ENCODE assay signal across 27 cellular contexts in the genomic region with DNA sequence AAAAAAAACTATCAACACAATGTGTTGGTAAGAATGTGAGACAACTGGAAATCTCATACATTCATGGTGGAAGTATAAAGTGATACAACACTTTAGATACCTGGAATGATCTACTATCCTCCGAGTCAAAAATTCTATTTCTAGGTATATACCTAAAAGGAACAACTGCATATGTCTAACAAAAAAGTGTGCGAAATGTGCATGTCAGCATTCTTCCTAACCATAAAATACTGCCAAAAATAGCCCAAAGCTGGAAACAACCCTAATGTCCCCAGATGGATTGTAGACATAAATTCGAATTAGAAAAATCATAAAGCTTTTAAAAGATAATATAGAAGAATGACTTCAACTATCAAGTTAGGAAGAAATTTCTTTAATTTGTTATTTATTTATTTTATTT. TPM values are rescaled to one million over a fixed set of nuclear protein-coding genes. Genes with fewer than 3 reads are reported as not detected.
DNase-seq lines count a peak whose midpoint lies in the region; ATAC-seq, FAIRE-seq and TF ChIP-seq lines count a peak whose summit lies in the region.
"Had no signal": no experiment of that assay in that cellular context is flagged by ENCODE, and none has a peak within 500 bp of the region (broad histone marks: within the 10 kb centered on the region; RNA-seq: fewer than 3 reads in every experiment).

No MANE protein-coding gene starts in this region.

- TF ChIP-seq EP300 in HepG2 (IDR thresholded peaks at IDR 0.05; ENCODE audit: low read depth in 2 of 2, low read length in 2 of 2) (no peak), HepG2 (CRISPR knock-in tag; IDR thresholded peaks at IDR 0.05; ENCODE audit: borderline replicate concordance) (no peak), K562 (IDR thresholded peaks at IDR 0.05; ENCODE audit: low read length) (no peak)

- peaks cover 13 to 18% (median 16%) of the 10 kb centered on the region in 3 donors for H3K9me3 Mint-ChIP-seq in T-cell

- intact Hi-C loops in HepG2 (cut with micrococcal nuclease; ENCODE audit: unreplicated experiment) (no loop called here), right lobe of liver (cut with DNase I) (no loop called here), K562 (cut with micrococcal nuclease) (no loop called here)

- H3K79me2 ChIP-seq in HepG2 (ENCODE audit: insufficient read depth, low read length): no peaks in the 10 kb centered on the region
- no peaks in the 10 kb centered on the region for H3K79me2 ChIP-seq in K562 (ENCODE audit: control insufficient read depth, insufficient read depth, low read length)

- CTCF ChIA-PET in HepG2 (lab: Yijun Ruan, JAX; ENCODE audit: low intra/inter-chr PET ratio, low total read pairs) (no interaction called here), K562 (lab: Yijun Ruan, JAX; ENCODE audit: low intra/inter-chr PET ratio) (no interaction called here), T-cell (lab: Charles Lee) (no interaction called here)

- H2AFZ ChIP-seq in HepG2 (ENCODE audit: low read length) (no peak overlapping the region), K562 (ENCODE audit: low read depth, low read length) (no peak overlapping the region)

- TF ChIP-seq CTCF in HepG2 (CRISPR knock-in tag; IDR thresholded peaks at IDR 0.05) (no peak), right lobe of liver (IDR thresholded peaks at IDR 0.05) (no peak), K562 (IDR thresholded peaks at IDR 0.05 in 2 of 3, conservative IDR thresholded peaks at IDR 0.05 in 1 of 3; ENCODE audit: insufficient read depth in 2 of 3, low read depth in 1 of 3, low read length in 3 of 3) (no peak)

- WGBS in HepG2 (ENCODE audit: low lambda C conversion rate): 15% methylated on average over 3 of the region's 3 CpGs
- 59% methylated on average over 3 of the region's 3 CpGs for WGBS in right lobe of liver (ENCODE audit: insufficient coverage, low coverage, low lambda C conversion rate, missing lambda C conversion rate)
- 2% methylated on average over 3 of the region's 3 CpGs for WGBS in K562 (ENCODE audit: insufficient coverage, low coverage, missing lambda C conversion rate)

- no peak for ATAC-seq in HepG2
- ATAC-seq in right lobe of liver: no peak
- ATAC-seq in K562: no peak
- no peak for ATAC-seq in HG03571 (IDR thresholded peaks at IDR 0.05; ENCODE audit: unreplicated experiment)
- ATAC-seq in T-cell (replicated peaks in 1 of 4): no peak
- ATAC-seq: GM12878 had no signal

- H3K27ac ChIP-seq in HepG2 (ENCODE audit: extremely low read length, insufficient read depth, low read length): no peak overlapping the region
- no peak overlapping the region for H3K27ac ChIP-seq in right lobe of liver
- H3K27ac ChIP-seq in K562 (ENCODE audit: extremely low read depth, low read depth, low read length): no peak overlapping the region
- H3K27ac ChIP-seq: 22Rv1, BLaER1 had no signal

- no peak overlapping the region for H3K4me3 ChIP-seq in HepG2 (replicated peaks in 1 of 3; ENCODE audit: insufficient read depth in 1 of 3, low read depth in 2 of 3, low read length in 3 of 3)
- H3K4me3 ChIP-seq in right lobe of liver: no peak overlapping the region
- H3K4me3 ChIP-seq in K562: no peak overlapping the region
- H3K4me3 ChIP-seq: BLaER1, GM12878 had no signal

- peaks cover 3% of the 10 kb centered on the region for H3K36me3 Mint-ChIP-seq in T-cell
- H3K36me3 Mint-ChIP-seq: CD14-positive monocyte; CD4-positive, CD25-positive, alpha-beta regulatory T cell; CD8-positive, alpha-beta memory T cell had no signal

- in situ Hi-C loops in HepG2 (cut with HindIII; ENCODE audit: extremely low pct_ligation_motif_present, low pct_unique_long_range_greater_than_20kb): no loop called here
- in situ Hi-C loops in K562 (cut with MboI): no loop called here

- H3K9ac ChIP-seq in HepG2 (ENCODE audit: insufficient read depth, low read depth, low read length) (no peak overlapping the region), K562 (ENCODE audit: insufficient read depth in 1 of 2, low read depth in 2 of 2, low read length in 2 of 2) (no peak overlapping the region)
- H3K9ac ChIP-seq: BLaER1 had no signal

- POLR2A ChIA-PET in HepG2 (lab: Yijun Ruan, JAX) (no interaction called here), K562 (lab: Yijun Ruan, JAX) (no interaction called here), T-cell (lab: Charles Lee) (interaction anchor here in 1 of 2 donors (0.6 kb wide), 1 partner anchor 1238 kb away, joined by 5 read pairs; no protein-coding TSS in a partner anchor)

- no peak for DNase-seq in HepG2 (ENCODE audit: low spot score)
- no peak for DNase-seq in right lobe of liver
- DNase-seq in K562 (ENCODE audit: extremely low read depth in 1 of 4, low spot score in 3 of 4): no peak
- no peak for DNase-seq in T-cell
- DNase-seq: ACHN; BE2C; C1 segment of cervical spinal cord; CD4-positive, alpha-beta memory T cell; CD4-positive, CD25-positive, alpha-beta regulatory T cell; CD8-positive, alpha-beta memory T cell; COR-L47; DMS 273 treated with DMSO at 0.1 percent for 48 hours; DMS153; DMS53; DMS79; DND-41; EL; GDM1 had no signal

- TF ChIP-seq POLR2A in HepG2 (IDR thresholded peaks at IDR 0.05; ENCODE audit: insufficient read depth in 1 of 2, low read depth in 2 of 2, low read length in 2 of 2) (no peak), right lobe of liver (IDR thresholded peaks at IDR 0.05) (no peak), K562 (conservative IDR thresholded peaks at IDR 0.05) (no peak)

- no peak for TF ChIP-seq RAD21 in HepG2 (CRISPR knock-in tag; IDR thresholded peaks at IDR 0.05)
- no peak for TF ChIP-seq RAD21 in K562 (CRISPR knock-in tag; conservative IDR thresholded peaks at IDR 0.05 in 1 of 2, IDR thresholded peaks at IDR 0.05 in 1 of 2)

- H3K36me3 ChIP-seq in HepG2 (replicated peaks in 1 of 2; ENCODE audit: control insufficient read depth in 1 of 2, insufficient read depth in 2 of 2, low read length in 2 of 2): no peaks in the 10 kb centered on the region
- H3K36me3 ChIP-seq in right lobe of liver: no peaks in the 10 kb centered on the region
- H3K36me3 ChIP-seq in K562 (ENCODE audit: control insufficient read depth, insufficient read depth, low read length): no peaks in the 10 kb centered on the region
- H3K36me3 ChIP-seq: BE2C, BLaER1 had no signal

- H3K4me1 ChIP-seq in HepG2 (ENCODE audit: insufficient read depth, low read length) (no peaks in the 10 kb centered on the region), right lobe of liver (no peaks in the 10 kb centered on the region), K562 (replicated peaks in 1 of 2; ENCODE audit: control insufficient read depth in 2 of 2, insufficient read depth in 2 of 2, low read length in 2 of 2) (no peaks in the 10 kb centered on the region)
- H3K4me1 ChIP-seq: BE2C, BLaER1 had no signal

- H3K9me3 ChIP-seq in HepG2 (ENCODE audit: low read length) (peaks cover 14% of the 10 kb centered on the region; the same call in 1 of the 2 replicates), right lobe of liver (no peaks in the 10 kb centered on the region), K562 (replicated peaks; ENCODE audit: control insufficient read depth, insufficient read depth, low read depth, low read length) (no peaks in the 10 kb centered on the region)
- H3K9me3 ChIP-seq: BE2C had no signal

- H3K27ac Mint-ChIP-seq in T-cell: no peak overlapping the region
- H3K27ac Mint-ChIP-seq: CD14-positive monocyte; CD4-positive, alpha-beta memory T cell; CD4-positive, CD25-positive, alpha-beta regulatory T cell; CD8-positive, alpha-beta memory T cell had no signal

- H3K9me1 ChIP-seq in K562 (ENCODE audit: control insufficient read depth, insufficient read depth, low read length): no peaks in the 10 kb centered on the region

- H3K27me3 ChIP-seq in HepG2 (ENCODE audit: control insufficient read depth in 1 of 2, insufficient read depth in 2 of 2, low read length in 2 of 2): no peaks in the 10 kb centered on the region; a peak in 1 of 5 replicates
- H3K27me3 ChIP-seq in right lobe of liver: peaks cover 0 to 3% of the 10 kb centered on the region in 2 donors
- H3K27me3 ChIP-seq in K562 (ENCODE audit: control insufficient read depth in 2 of 2, insufficient read depth in 2 of 2, low read length in 2 of 2): no peaks in the 10 kb centered on the region
- H3K27me3 ChIP-seq: BE2C, BLaER1 had no signal

- no peaks in the 10 kb centered on the region for H4K20me1 ChIP-seq in HepG2 (ENCODE audit: insufficient read depth, low read length)
- no peaks in the 10 kb centered on the region for H4K20me1 ChIP-seq in K562 (replicated peaks; ENCODE audit: control insufficient read depth, insufficient read depth, low read length)
- H4K20me1 ChIP-seq: BLaER1 had no signal

- no TSS peak for BruUV-seq in HepG2 (replicated peaks; lab: Mats Ljungman, UMichigan)
- no TSS peak for BruUV-seq in K562 (replicated peaks; lab: Mats Ljungman, UMichigan)

- peaks cover 0 to 3% of the 10 kb centered on the region in 2 donors for H3K27me3 Mint-ChIP-seq in T-cell

- no peaks in the 10 kb centered on the region for H3K4me1 Mint-ChIP-seq in T-cell
- H3K4me1 Mint-ChIP-seq: CD14-positive monocyte; CD4-positive, CD25-positive, alpha-beta regulatory T cell; CD8-positive, alpha-beta memory T cell had no signal

- H3K4me3 Mint-ChIP-seq in T-cell: no peak overlapping the region
- H3K4me3 Mint-ChIP-seq: CD14-positive monocyte; CD4-positive, alpha-beta memory T cell; CD4-positive, CD25-positive, alpha-beta regulatory T cell; CD8-positive, alpha-beta memory T cell had no signal

- H3K4me2 ChIP-seq in HepG2 (ENCODE audit: low read depth, low read length) (no peak overlapping the region), K562 (ENCODE audit: insufficient read depth, low read length) (no peak overlapping the region)
- H3K4me2 ChIP-seq: BLaER1 had no signal

- no peak for FAIRE-seq in HepG2 (lab: Jason Lieb, UNC)
- FAIRE-seq in K562 (lab: Jason Lieb, UNC): no peak
- FAIRE-seq: GM12878, GM12892, GM18507 had no signal

RNA-seq across cellular contexts. Expression of gene FGF12, which starts 51.2 kb away (rescaled TPM):
- total RNA-seq in HepG2 (2016; rRNA removed; fragmentation: Illumina TruSeq; extraction: Trizol) (not detected in 2 replicates), right lobe of liver (1 to 10 TPM in 2 of 6 experiments, under 1 TPM in 4; 0.29 to 6.5 (median 0.76) TPM), K562 (2014; rRNA removed) (not detected in 2 replicates), K562 (2014; rRNA removed; fragmentation: Illumina TruSeq; extraction: Trizol) (not detected in 2 replicates), K562 (2015; rRNA removed; fragmentation: Illumina TruSeq; extraction: Trizol) (not detected in 2 replicates), K562 (2021) (not detected in 2 replicates), T-cell (under 1 TPM in 3 of 5 donors, not detected in 2; 0.09 to 0.22 (median 0.16) TPM)
- not detected in 2 replicates for total RNA-seq in HepG2 (2016; cell fraction: cytosol; rRNA removed; fragmentation: Illumina TruSeq; extraction: Trizol; ENCODE audit: low read depth)
- not detected in 2 replicates for total RNA-seq in HepG2 (2016; cell fraction: insoluble cytoplasmic fraction; rRNA removed; fragmentation: Illumina TruSeq; extraction: Trizol)
- total RNA-seq in HepG2 (2016; cell fraction: membrane; rRNA removed; fragmentation: Illumina TruSeq; extraction: Trizol): not detected in 2 replicates
- total RNA-seq in HepG2 (2016; cell fraction: nucleus; rRNA removed; fragmentation: Illumina TruSeq; extraction: Trizol): not detected in 2 replicates
- polyA plus RNA-seq in HepG2 (2011; rRNA removed) (0.07 TPM in 1 of 2 replicates, not detected in the other), K562 (2011; rRNA removed) (not detected in 2 replicates), K562 (2014; fragmentation: Illumina TruSeq; extraction: Trizol) (not detected in 2 replicates), K562 (2014; fragmentation: Nextera tagmentation; extraction: Ambion mirVana) (not detected), K562 (2014; rRNA removed) (not detected in 2 replicates)
- polyA plus RNA-seq in HepG2 (2011; cell fraction: cytosol; rRNA removed): 0.05 TPM in 1 of 2 replicates, not detected in the other
- not detected in 2 replicates for polyA plus RNA-seq in HepG2 (2011; cell fraction: nucleus; rRNA removed)
- polyA plus RNA-seq in HepG2 (2012): not detected in 2 replicates
- not detected in 2 replicates for polyA plus RNA-seq in HepG2 (2016; cell fraction: cytosol; fragmentation: Illumina TruSeq; extraction: Trizol; ENCODE audit: low read depth)
- not detected in 2 replicates for polyA plus RNA-seq in HepG2 (2016; cell fraction: insoluble cytoplasmic fraction; fragmentation: Illumina TruSeq; extraction: Trizol; ENCODE audit: low read depth)
- not detected in 2 replicates for polyA plus RNA-seq in HepG2 (2016; cell fraction: membrane; fragmentation: Illumina TruSeq; extraction: Trizol; ENCODE audit: low read depth)
- not detected in 2 replicates for polyA plus RNA-seq in HepG2 (2016; cell fraction: nucleus; fragmentation: Illumina TruSeq; extraction: Trizol; ENCODE audit: insufficient read depth, low read depth)
- polyA minus RNA-seq in HepG2 (2011; rRNA and poly(A)+ RNA removed; ENCODE audit: low replicate concordance): 5.0 TPM in 1 of 2 replicates, not detected in the other
- not detected in 2 replicates for polyA minus RNA-seq in HepG2 (2011; cell fraction: cytosol; rRNA and poly(A)+ RNA removed)
- polyA minus RNA-seq in HepG2 (2011; cell fraction: nucleus; rRNA and poly(A)+ RNA removed): 0.64 and 1.2 TPM in 2 replicates
- total RNA-seq in K562 (2011; cell fraction: chromatin; rRNA removed; ENCODE audit: low replicate concordance): not detected in 2 replicates
- not detected in 2 replicates for total RNA-seq in K562 (2011; cell fraction: nucleolus; rRNA removed)
- total RNA-seq in K562 (2011; cell fraction: nucleoplasm; rRNA removed): not detected in 2 replicates
- polyA plus RNA-seq in K562 (2011; cell fraction: cytosol; rRNA removed): not detected in 2 replicates
- polyA plus RNA-seq in K562 (2011; cell fraction: nucleus; rRNA removed): not detected in 2 replicates
- polyA plus RNA-seq in K562 (2012): not detected in 2 replicates
- not detected in 2 replicates for polyA minus RNA-seq in K562 (2011; rRNA and poly(A)+ RNA removed)
- not detected in 2 replicates for polyA minus RNA-seq in K562 (2011; cell fraction: cytosol; rRNA and poly(A)+ RNA removed)
- not detected in 2 replicates for polyA minus RNA-seq in K562 (2011; cell fraction: nucleus; rRNA and poly(A)+ RNA removed)
- total RNA-seq: CD4-positive, alpha-beta memory T cell; CD4-positive, CD25-positive, alpha-beta regulatory T cell; CD8-positive, alpha-beta memory T cell; G401 had no signal
- polyA plus RNA-seq: AG04450; CD14-positive monocyte; CD4-positive, alpha-beta memory T cell; CD4-positive, CD25-positive, alpha-beta regulatory T cell; CD8-positive, alpha-beta memory T cell had no signal

Comparison
In these comparisons a context has a peak if more than half of its experiments do, and no peak if none do; other contexts are left out.
1. Of the 241 proteins assayed by ChIP-seq in both HepG2 and K562: peak only in HepG2: MAFF and MAFK; only in K562: none; in both: none; in neither: 239.